ENCODE assay signal across 18 cellular contexts in the genomic region with DNA sequence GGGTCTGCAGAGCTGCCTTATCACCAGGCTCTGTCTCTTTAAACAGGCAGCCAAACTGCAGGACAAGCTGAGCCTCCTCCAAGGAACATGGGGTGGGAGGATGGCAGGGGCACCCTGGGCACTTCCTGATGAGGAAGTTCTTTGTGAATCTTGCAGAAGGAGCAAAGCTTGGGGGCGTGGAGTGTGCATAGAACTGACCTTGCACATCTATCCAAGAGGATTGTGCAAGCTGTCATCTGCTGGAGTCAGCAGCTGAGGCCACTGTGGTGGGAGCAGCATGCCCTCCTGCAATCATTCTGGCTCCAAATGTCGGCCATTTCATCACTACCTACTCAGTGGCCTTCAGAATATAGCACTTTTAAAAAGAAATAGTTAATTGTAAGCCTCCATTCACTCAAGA.
"Had no signal": no experiment of that assay in that cellular context is flagged by ENCODE, and none has a peak within 500 bp of the region (broad histone marks: within the 10 kb centered on the region; RNA-seq: fewer than 3 reads in every experiment).

No MANE protein-coding gene starts in this region.

- H3K27me3 ChIP-seq: stomach, suprapubic skin, vagina had no signal

- H3K4me3 ChIP-seq: coronary artery, lung, stomach, suprapubic skin, vagina had no signal

- H3K4me1 ChIP-seq: stomach had no signal

- H3K27ac ChIP-seq: coronary artery, stomach, suprapubic skin, vagina, WERI-Rb-1 had no signal

- H3K9me3 ChIP-seq: suprapubic skin, vagina had no signal

- DNase-seq: activated CD4-positive, alpha-beta T cell treated with anti-CD3 and anti-CD28 coated beads, Interleukin-2, amount 10 ng/mL, durations not matched to agents 7 days and 5 days; activated CD4-positive, CD25-positive, alpha-beta regulatory T cell treated with anti-CD3 and anti-CD28 coated beads, Interleukin-2, amount 50 U/mL, for 72 hours; activated CD8-positive, alpha-beta memory T cell treated with anti-CD3 and anti-CD28 coated beads, Interleukin-2, amount 10 ng/mL, durations not matched to agents 7 days and 5 days; activated CD8-positive, alpha-beta T cell treated with anti-CD3 and anti-CD28 coated beads for 36 hours; activated effector memory CD4-positive, alpha-beta T cell treated with anti-CD3 and anti-CD28 coated beads, Interleukin-2, amount 50 U/mL, for 16 hours; activated naive CD4-positive, alpha-beta T cell treated with anti-CD3 and anti-CD28 coated beads, Interleukin-2, amount 10 ng/mL, durations not matched to agents 7 days and 5 days; activated T-cell treated with anti-CD3 and anti-CD28 coated beads for 4 hours; cerebellar nuclear complex; hippocampal formation; naive thymus-derived CD4-positive, alpha-beta T cell; stimulated activated CD4-positive, alpha-beta T cell treated with anti-CD3 and anti-CD28 coated beads, Interleukin-12 subunit alpha, Interleukin-12 subunit beta, amount 100 ng/mL, for 4 hours; stomach; T-cell; WERI-Rb-1 had no signal

- H3K36me3 ChIP-seq: stomach, suprapubic skin, vagina, WERI-Rb-1 had no signal

- ATAC-seq: activated CD8-positive, alpha-beta memory T cell treated with anti-CD3 and anti-CD28 coated beads, Interleukin-2, amount 10 ng/mL, durations not matched to agents 7 days and 5 days; activated CD8-positive, alpha-beta T cell treated with anti-CD3 and anti-CD28 coated beads for 36 hours; naive thymus-derived CD4-positive, alpha-beta T cell; T-cell had no signal
